7 cellular contexts compared by ENCODE assay signal in the genomic region with DNA sequence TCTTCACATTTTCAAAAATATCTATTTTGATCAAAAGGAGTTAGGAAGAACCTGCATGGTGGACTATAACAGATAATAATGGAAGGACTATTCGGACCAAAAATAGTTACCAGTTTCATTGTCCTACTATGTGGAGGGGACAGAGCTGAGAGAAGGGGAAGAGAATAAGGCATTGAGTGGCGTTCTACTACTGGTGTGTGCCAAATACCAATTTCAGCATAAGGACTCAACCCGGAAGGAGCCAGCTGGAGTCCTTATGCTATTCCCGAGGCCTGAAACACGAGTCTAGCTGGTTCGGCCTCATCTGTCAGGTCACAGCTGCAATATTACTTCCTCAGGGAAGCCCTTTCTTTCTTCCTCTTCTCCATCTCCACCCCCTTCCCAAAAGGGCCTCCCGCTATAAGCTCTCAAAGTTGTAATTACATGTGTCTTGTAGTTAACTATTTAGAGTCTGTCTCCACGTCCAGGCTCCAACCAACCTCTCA. TPM values are rescaled to one million over a fixed set of nuclear protein-coding genes. Genes with fewer than 3 reads are reported as not detected.
DNase-seq lines count a peak whose midpoint lies in the region; ATAC-seq, FAIRE-seq and TF ChIP-seq lines count a peak whose summit lies in the region.

No MANE protein-coding gene starts in this region.

- H3K27ac ChIP-seq in DOHH2 (ENCODE audit: low read depth, low read length) (no peak overlapping the region), GM12878 (ENCODE audit: control insufficient read depth, insufficient read depth) (peak overlapping the region; percentile 92)

- H3K4me2 ChIP-seq in DOHH2 (ENCODE audit: low read length) (peak overlapping the region; percentile 89), Loucy (ENCODE audit: low read depth, low read length, poor library complexity, severe bottlenecking) (peak overlapping the region; percentile 88), GM12878 (ENCODE audit: control insufficient read depth, insufficient read depth) (peak overlapping the region; percentile 84)

- H3K9ac ChIP-seq in Loucy (ENCODE audit: low read depth, low read length, poor library complexity, severe bottlenecking) (peak overlapping the region; percentile 72), GM12878 (ENCODE audit: control insufficient read depth, insufficient read depth, low read length) (peak overlapping the region; percentile 98)

- peaks cover 5% of the 10 kb centered on the region; the same call in 1 of the 2 replicates for H3F3A ChIP-seq in DOHH2 (ENCODE audit: control insufficient read depth, insufficient read depth)
- no peaks in the 10 kb centered on the region for H3F3A ChIP-seq in Loucy (ENCODE audit: low read depth)

- H3K4me1 ChIP-seq in DOHH2 (ENCODE audit: control insufficient read depth, low read length) (peaks cover 36% of the 10 kb centered on the region), Loucy (ENCODE audit: insufficient read depth, low read length, poor library complexity, severe bottlenecking) (peaks cover 9% of the 10 kb centered on the region), GM12878 (ENCODE audit: control insufficient read depth, insufficient read depth, low read length) (peaks cover 28% of the 10 kb centered on the region)

- TF ChIP-seq EP300 in GM12878 (IDR thresholded peaks at IDR 0.05; ENCODE audit: borderline replicate concordance in 1 of 2, control insufficient read depth in 1 of 2, low read depth in 2 of 2, low read length in 2 of 2) = no peak

- H3K4me3 Mint-ChIP-seq in stimulated activated effector memory CD8-positive, alpha-beta T cell treated with anti-CD3 and anti-CD28 coated beads, Interleukin-12 subunit alpha, Interleukin-12 subunit beta, amount 100 ng/mL, for 72 hours = peak overlapping the region; percentile 77

- H3K27me3 ChIP-seq in DOHH2 (ENCODE audit: control insufficient read depth, low read length) (no peaks in the 10 kb centered on the region; the same call in 1 of the 2 replicates), Loucy (ENCODE audit: insufficient read depth, low read length, poor library complexity, severe bottlenecking) (no peaks in the 10 kb centered on the region), GM12878 (replicated peaks in 1 of 2; ENCODE audit: control insufficient read depth in 2 of 2, insufficient read depth in 2 of 2, low read length in 1 of 2) (no peaks in the 10 kb centered on the region)

- DNase-seq in GM12878 (ENCODE audit: low read depth, low spot score) (no peak), iPS-NIHi7 (ENCODE audit: extremely low spot score) (peak; percentile 17)
- no peak for DNase-seq in stimulated activated effector memory CD8-positive, alpha-beta T cell treated with anti-CD3 and anti-CD28 coated beads, Interleukin-12 subunit alpha, Interleukin-12 subunit beta, amount 100 ng/mL, for 72 hours (ENCODE audit: low spot score in 2 of 2)

- ATAC-seq in GM12878 = peak; percentile 7; the same call in 2 of the 3 replicates
- no peak for ATAC-seq in stimulated activated effector memory CD8-positive, alpha-beta T cell treated with anti-CD3 and anti-CD28 coated beads, Interleukin-12 subunit alpha, Interleukin-12 subunit beta, amount 100 ng/mL, for 72 hours
- ATAC-seq in HG02588 (IDR thresholded peaks at IDR 0.05; ENCODE audit: unreplicated experiment) = no peak
- no peak for ATAC-seq in GM21619 (IDR thresholded peaks at IDR 0.05; ENCODE audit: unreplicated experiment)

- H3K79me2 ChIP-seq in DOHH2 (ENCODE audit: control insufficient read depth, low read length) = no peaks in the 10 kb centered on the region
- H3K79me2 ChIP-seq in Loucy (ENCODE audit: insufficient read depth, low read length) = no peaks in the 10 kb centered on the region
- peaks cover 1% of the 10 kb centered on the region; the same call in 1 of the 2 replicates for H3K79me2 ChIP-seq in GM12878 (ENCODE audit: control insufficient read depth, insufficient read depth, low read length)

- 50% methylated on average over 8 of the region's 8 CpGs for WGBS in GM12878 (ENCODE audit: insufficient coverage, insufficient replicate concordance, low lambda C conversion rate, missing lambda C conversion rate)

- H3K27ac Mint-ChIP-seq in stimulated activated effector memory CD8-positive, alpha-beta T cell treated with anti-CD3 and anti-CD28 coated beads, Interleukin-12 subunit alpha, Interleukin-12 subunit beta, amount 100 ng/mL, for 72 hours = peak overlapping the region; percentile 86

- H3K4me3 ChIP-seq in DOHH2 (ENCODE audit: low read length) (peak overlapping the region; percentile 74), Loucy (ENCODE audit: low read length, poor library complexity, severe bottlenecking) (peak overlapping the region; percentile 86), GM12878 (peak overlapping the region; percentile 67)

- H3K9me3 Mint-ChIP-seq in stimulated activated effector memory CD8-positive, alpha-beta T cell treated with anti-CD3 and anti-CD28 coated beads, Interleukin-12 subunit alpha, Interleukin-12 subunit beta, amount 100 ng/mL, for 72 hours = no peaks in the 10 kb centered on the region

- CTCF ChIA-PET in GM12878 (lab: Yijun Ruan, JAX) = interaction anchor here (1.1 to 1.2 kb wide), 2 partner anchors 46 to 69 kb away, joined by 3 to 5 read pairs; no protein-coding TSS in a partner anchor

- peak; percentile 56 for FAIRE-seq in GM12878 (lab: Jason Lieb, UNC)

- peaks cover 27% of the 10 kb centered on the region for H3K4me1 Mint-ChIP-seq in stimulated activated effector memory CD8-positive, alpha-beta T cell treated with anti-CD3 and anti-CD28 coated beads, Interleukin-12 subunit alpha, Interleukin-12 subunit beta, amount 100 ng/mL, for 72 hours

- H4K20me1 ChIP-seq in DOHH2 (ENCODE audit: control insufficient read depth, insufficient read depth, low read depth, low read length) (no peaks in the 10 kb centered on the region), Loucy (ENCODE audit: insufficient read depth, low read length, poor library complexity, severe bottlenecking) (no peaks in the 10 kb centered on the region), GM12878 (ENCODE audit: control insufficient read depth, insufficient read depth) (no peaks in the 10 kb centered on the region)

- in situ Hi-C loops in GM12878 (cut with MboI) = no loop called here

- TF ChIP-seq CTCF in DOHH2 (IDR thresholded peaks at IDR 0.05; ENCODE audit: low read depth, low read length, poor library complexity, severe bottlenecking) = no peak
- no peak for TF ChIP-seq CTCF in Loucy (conservative IDR thresholded peaks at IDR 0.05; ENCODE audit: low read length)
- no peak for TF ChIP-seq CTCF in GM12878 (IDR thresholded peaks at IDR 0.05 in 2 of 3, conservative IDR thresholded peaks at IDR 0.05 in 1 of 3; ENCODE audit: control insufficient read depth in 2 of 3, extremely low read depth in 1 of 3, insufficient read depth in 1 of 3, low read depth in 3 of 3, low read length in 3 of 3)

- H3K9me3 ChIP-seq in DOHH2 (ENCODE audit: control insufficient read depth, insufficient read depth, low read length) (no peaks in the 10 kb centered on the region), Loucy (ENCODE audit: insufficient read depth, low read depth, low read length) (no peaks in the 10 kb centered on the region), GM12878 (replicated peaks; ENCODE audit: control insufficient read depth, insufficient read depth, low read length) (no peaks in the 10 kb centered on the region)

- H2AFZ ChIP-seq in Loucy (ENCODE audit: low read length) (peak overlapping the region; percentile 84; the same call in 1 of the 2 replicates), GM12878 (ENCODE audit: control insufficient read depth, low read depth, low read length) (peak overlapping the region; percentile 96)

- no peak for TF ChIP-seq RAD21 in GM12878 (IDR thresholded peaks at IDR 0.05; ENCODE audit: insufficient read depth, low read depth, low read length)

- RAD21 ChIA-PET in GM12878 (lab: Charles Lee; ENCODE audit: unreplicated experiment) = interaction anchor here (1.1 to 4.7 kb wide), 9 partner anchors 9 to 963 kb away, joined by 3 to 32 read pairs (median 7); partner anchors contain the start of genes FER and MAN2A1

- POLR2A ChIA-PET in GM12878 (lab: Charles Lee) = interaction anchor here (0.6 to 4.5 kb wide), 9 partner anchors 14 to 686 kb away, joined by 3 to 42 read pairs (median 5); partner anchors contain the start of genes FER and PJA2

- no peaks in the 10 kb centered on the region for H3K9me2 ChIP-seq in DOHH2 (replicated peaks; ENCODE audit: control insufficient read depth, low read length)
- no peaks in the 10 kb centered on the region for H3K9me2 ChIP-seq in Loucy (replicated peaks; ENCODE audit: low read depth, low read length)

- intact Hi-C loops in GM12878 (cut with micrococcal nuclease; ENCODE audit: unreplicated experiment) = loop anchor here (5.0 to 10.0 kb wide), 2 partner anchors 205 to 678 kb away; partner anchors contain the start of gene PJA2

- BruUV-seq in GM12878 (replicated peaks; lab: Mats Ljungman, UMichigan) = no TSS peak

- SMC1A ChIA-PET in GM12878 (lab: Charles Lee; ENCODE audit: uncharacterized antibody, unreplicated experiment) = interaction anchor here (0.5 to 5.2 kb wide), 21 partner anchors 9 to 1900 kb away, joined by 3 to 40 read pairs (median 4); partner anchors contain the start of gene FER

- H3K36me3 Mint-ChIP-seq in stimulated activated effector memory CD8-positive, alpha-beta T cell treated with anti-CD3 and anti-CD28 coated beads, Interleukin-12 subunit alpha, Interleukin-12 subunit beta, amount 100 ng/mL, for 72 hours = no peaks in the 10 kb centered on the region

- H3K36me3 ChIP-seq in DOHH2 (ENCODE audit: control insufficient read depth, low read length) (no peaks in the 10 kb centered on the region), Loucy (ENCODE audit: insufficient read depth, low read length) (no peaks in the 10 kb centered on the region), GM12878 (ENCODE audit: control insufficient read depth in 2 of 2, insufficient read depth in 2 of 2, low read length in 1 of 2) (no peaks in the 10 kb centered on the region)

- TF ChIP-seq POLR2A in GM12878 (IDR thresholded peaks at IDR 0.05; ENCODE audit: low read depth, low read length) = no peak

RNA-seq across cellular contexts. Expression of gene FER, which starts 20.5 kb away (rescaled TPM):
- 175 and 181 TPM in 2 replicates for total RNA-seq in GM12878 (2013; cell fraction: nucleolus; rRNA removed)
- total RNA-seq in GM12878 (2014; rRNA removed) (9.1 and 11.3 TPM in 2 replicates), GM12878 (2014; rRNA removed; fragmentation: Illumina TruSeq; extraction: Trizol) (16.9 and 19.1 TPM in 2 replicates), GM12878 (2021) (13.7 and 16.0 TPM in 2 replicates)
- polyA plus RNA-seq in GM12878 (2011; ENCODE audit: low read depth) = 3.4 TPM
- polyA plus RNA-seq in GM12878 (2011; rRNA removed) (9.7 and 15.3 TPM in 2 replicates), GM12878 (2014; fragmentation: Illumina TruSeq; extraction: Trizol) (8.1 and 9.0 TPM in 2 replicates), GM12878 (2014; fragmentation: Nextera tagmentation; extraction: Ambion mirVana) (1 to 10 TPM; 4.4 to 9.5 TPM), GM12878 (2014; rRNA removed) (3.7 and 5.2 TPM in 2 replicates), GM12878 (2016; fragmentation: Nextera tagmentation; extraction: Ambion mirVana) (10 to 100 TPM; 11.7 to 17.7 TPM)
- polyA plus RNA-seq in GM12878 (2011; cell fraction: cytosol; rRNA removed) = 3.0 and 4.5 TPM in 2 replicates
- 14.7 and 15.0 TPM in 2 replicates for polyA plus RNA-seq in GM12878 (2011; cell fraction: nucleus; rRNA removed)
- 3.9 and 4.5 TPM in 2 replicates for polyA plus RNA-seq in GM12878 (2012)
- 24.9 and 39.0 TPM in 2 replicates for polyA minus RNA-seq in GM12878 (2011; rRNA and poly(A)+ RNA removed)
- polyA minus RNA-seq in GM12878 (2011; cell fraction: cytosol; rRNA and poly(A)+ RNA removed) = 9.6 and 11.4 TPM in 2 replicates
- polyA minus RNA-seq in GM12878 (2011; cell fraction: nucleus; rRNA and poly(A)+ RNA removed) = 33.2 and 36.8 TPM in 2 replicates
